Comparison of ENCODE assay signal across 9 cellular contexts in genomic region chr14:55339770-55340169, GRCh38.
DNase-seq lines count a peak whose midpoint lies in the region; ATAC-seq and TF ChIP-seq lines count a peak whose summit lies in the region.
"Had no signal": no experiment of that assay in that cellular context is flagged by ENCODE, and none has a peak within 500 bp of the region (broad histone marks: within the 10 kb centered on the region; RNA-seq: fewer than 3 reads in every experiment).

No MANE protein-coding gene starts in this region.

- ATAC-seq in GM18870 (IDR thresholded peaks at IDR 0.05; ENCODE audit: unreplicated experiment) (peak; percentile 63), GM21786 (IDR thresholded peaks at IDR 0.05; ENCODE audit: unreplicated experiment) (peak; percentile 75), mucosa of descending colon (peak; percentile 14)

- intact Hi-C loops in mucosa of descending colon (cut with DNase I, micrococcal nuclease), result no loop called here

- peaks cover 52% of the 10 kb centered on the region for H3K4me1 ChIP-seq in mucosa of descending colon (ENCODE audit: low read depth)

- no peak for TF ChIP-seq CTCF in mucosa of descending colon (IDR thresholded peaks at IDR 0.05)

- DNase-seq in NCI-H69 (lab: John Stamatoyannopoulos, UW) (peak; percentile 90), mucosa of descending colon (no peak), NCI-H2196 treated with DMSO at 0.1 percent for 48 hours (lab: John Stamatoyannopoulos, UW; ENCODE audit: unreplicated experiment) (no peak), NCI-H526 treated with DMSO at 0.1 percent for 48 hours (lab: John Stamatoyannopoulos, UW) (no peak), NCI-H187 (lab: John Stamatoyannopoulos, UW) (no peak), NCI-H1694 (lab: John Stamatoyannopoulos, UW) (no peak)
- DNase-seq: hippocampal formation had no signal

- no peak overlapping the region for H3K4me3 ChIP-seq in mucosa of descending colon

- no peaks in the 10 kb centered on the region for H3K36me3 ChIP-seq in mucosa of descending colon (ENCODE audit: low read depth)

- no peaks in the 10 kb centered on the region for H3K9me3 ChIP-seq in mucosa of descending colon

Comparison
In these comparisons a context has a peak if more than half of its experiments do, and no peak if none do; other contexts are left out.
1. ATAC-seq: peak in every context shown above with its lines; median percentile 75 in GM21786; 63 in GM18870; 14 in mucosa of descending colon.